ENCODE assay signal across 8 cellular contexts in genomic region chr9:111631071-111631971, GRCh38. TPM values are rescaled to one million over a fixed set of nuclear protein-coding genes. Genes with fewer than 3 reads are reported as not detected.
DNase-seq lines count a peak whose midpoint lies in the region; ATAC-seq, FAIRE-seq and TF ChIP-seq lines count a peak whose summit lies in the region.

Gene DNAJC25 (plus strand): TSS chr9:111631334. CDS start chr9:111631408, 74 bp downstream.

- H2AFZ ChIP-seq in smooth muscle cell (ENCODE audit: low read depth), result peak within 1 kb of the TSS; percentile 93

- peak within 1 kb of the TSS; percentile 92 for H3K4me2 ChIP-seq in smooth muscle cell

- H3K27me3 ChIP-seq in bronchial epithelial cell (ENCODE audit: control insufficient read depth, insufficient read depth, low read length) (no peaks in the 10 kb centered on the region), smooth muscle cell (ENCODE audit: low read depth) (no peaks in the 10 kb centered on the region)

- peak within 1 kb of the TSS; percentile 73 for H3K27ac ChIP-seq in smooth muscle cell (ENCODE audit: low read depth)

- DNase-seq in AG08395 (ENCODE audit: low spot score) (peak; percentile 100), NCI-H2227 (lab: John Stamatoyannopoulos, UW; ENCODE audit: unreplicated experiment) (peak; percentile 96), bronchial epithelial cell (ENCODE audit: low read depth) (peak; percentile 97), iPS-NIHi7 (ENCODE audit: extremely low spot score) (peak; percentile 100), smooth muscle cell (lab: John Stamatoyannopoulos, UW; ENCODE audit: unreplicated experiment) (peak; percentile 86)

- peak within 1 kb of the TSS; percentile 93 for H3K9ac ChIP-seq in smooth muscle cell (ENCODE audit: low read depth)

- H3K4me3 ChIP-seq in WI38 (ENCODE audit: low read depth, low read length) (peak within 1 kb of the TSS; percentile 90), bronchial epithelial cell (ENCODE audit: low read depth, low read length) (peak within 1 kb of the TSS; percentile 94), smooth muscle cell (peak within 1 kb of the TSS; percentile 81)

- peaks cover 50% of the 10 kb centered on the region for H3K79me2 ChIP-seq in smooth muscle cell (ENCODE audit: low read depth)

- 1% methylated on average over 83 of the region's 88 CpGs for WGBS in smooth muscle cell (ENCODE audit: low lambda C conversion rate)

- H3K9me3 ChIP-seq in smooth muscle cell (replicated peaks; ENCODE audit: low read depth), result no peaks in the 10 kb centered on the region

- H3K4me1 ChIP-seq in smooth muscle cell (ENCODE audit: low read depth), result peaks cover 17% of the 10 kb centered on the region

- TF ChIP-seq CTCF in WI38 (IDR thresholded peaks at IDR 0.05; ENCODE audit: low read depth, low read length), result no peak
- no peak for TF ChIP-seq CTCF in bronchial epithelial cell (IDR thresholded peaks at IDR 0.05; ENCODE audit: insufficient read depth, low read length, severe bottlenecking)
- TF ChIP-seq CTCF in smooth muscle cell (IDR thresholded peaks at IDR 0.05; ENCODE audit: borderline replicate concordance, insufficient read depth, poor library complexity, severe bottlenecking), result no peak

- ATAC-seq in GM18909 (IDR thresholded peaks at IDR 0.05; ENCODE audit: poor library complexity, unreplicated experiment) (peak; percentile 97), HG03159 (IDR thresholded peaks at IDR 0.05; ENCODE audit: unreplicated experiment) (peak; percentile 97)

- no peaks in the 10 kb centered on the region for H3F3A ChIP-seq in smooth muscle cell (ENCODE audit: low read depth)

- H4K20me1 ChIP-seq in smooth muscle cell (ENCODE audit: low read depth), result peaks cover 44% of the 10 kb centered on the region

- H3K36me3 ChIP-seq in bronchial epithelial cell (ENCODE audit: control insufficient read depth, insufficient read depth, low read length) (no peaks in the 10 kb centered on the region), smooth muscle cell (ENCODE audit: low read depth) (no peaks in the 10 kb centered on the region)

- FAIRE-seq in bronchial epithelial cell (lab: Jason Lieb, UNC), result peak; percentile 91

RNA-seq across cellular contexts. Expression of gene DNAJC25, which starts in this region (rescaled TPM):
- total RNA-seq in bronchial epithelial cell, result 5.5 and 7.1 TPM in 2 replicates
- total RNA-seq in smooth muscle cell, result 13.1 and 14.2 TPM in 2 replicates
- polyA plus RNA-seq in smooth muscle cell, result 16.5 and 17.4 TPM in 2 replicates

Comparison
In these comparisons a context has a peak if more than half of its experiments do, and no peak if none do; other contexts are left out.
1. Peak in every context shown above with its lines: DNase-seq, ATAC-seq, H3K4me3 ChIP-seq and H3K27ac ChIP-seq.